13 cellular contexts compared by ENCODE assay signal in the genomic region with DNA sequence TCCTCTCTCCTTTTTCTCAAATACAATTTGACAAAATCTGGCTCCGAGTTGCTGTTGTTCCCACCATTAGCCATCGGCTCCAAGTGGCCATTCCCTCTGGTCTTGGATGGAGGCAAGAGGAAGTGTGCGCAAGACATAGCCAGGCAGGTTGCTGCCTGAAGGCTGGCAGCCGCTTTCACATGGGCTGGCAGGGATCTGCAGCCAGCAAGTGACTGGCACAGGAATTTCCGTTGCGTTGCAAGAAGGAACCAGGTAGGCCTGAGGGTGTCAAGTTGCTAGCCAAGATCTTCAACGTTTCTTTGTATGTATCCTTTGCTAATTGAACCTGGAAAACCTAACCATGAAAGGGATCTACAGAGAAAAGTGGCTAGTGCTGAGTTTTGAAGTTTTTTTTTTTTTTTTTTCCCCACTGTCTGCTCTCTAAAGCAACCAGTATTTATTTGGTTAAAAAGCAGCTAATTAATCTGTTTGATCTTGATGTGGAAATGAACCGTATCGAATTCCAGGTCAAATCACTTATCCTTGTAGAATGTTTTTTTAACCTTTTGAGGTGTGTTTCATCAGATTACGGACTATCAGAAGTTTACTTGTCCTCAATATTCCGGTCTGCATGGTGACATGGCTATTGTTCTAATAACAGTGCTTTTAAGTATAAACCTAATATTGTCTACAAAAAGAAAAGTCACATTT.
A peak's percentile ranks its signal among the peaks of the same experiment; 100 is the strongest.
DNase-seq lines count a peak whose midpoint lies in the region; ATAC-seq and TF ChIP-seq lines count a peak whose summit lies in the region.
"Had no signal": no experiment of that assay in that cellular context is flagged by ENCODE, and none has a peak within 500 bp of the region (broad histone marks: within the 10 kb centered on the region; RNA-seq: fewer than 3 reads in every experiment).

No MANE protein-coding gene starts in this region.

- 90% methylated on average over 9 of the region's 11 CpGs for WGBS in mesenchymal stem cell

- DNase-seq in left ventricle myocardium inferior (no peak), left cardiac atrium (no peak), T47D (ENCODE audit: low read depth in 1 of 2, low spot score in 1 of 2) (peak; percentile 87 to 94), mesenchymal stem cell (no peak), HuH-7 (ENCODE audit: low spot score) (no peak), NCI-H128 (lab: John Stamatoyannopoulos, UW; ENCODE audit: unreplicated experiment) (no peak)
- DNase-seq in stimulated activated CD4-positive, alpha-beta T cell treated with anti-CD3 and anti-CD28 coated beads, Interleukin-2, amount 100 ng/mL, for 48 hours = no peak
- DNase-seq: H7; KBM-7; SJCRH30; stimulated activated CD4-positive, alpha-beta T cell treated with anti-CD3 and anti-CD28 coated beads, Interleukin-12 subunit alpha, Interleukin-12 subunit beta, amount 100 ng/mL, for 4 hours had no signal

- in situ Hi-C loops in T47D (cut with HindIII; ENCODE audit: low pct_unique_long_range_greater_than_20kb, low sequenced_read_pairs) = no loop called here

- ATAC-seq in left cardiac atrium = no peak
- ATAC-seq in HG02623 (IDR thresholded peaks at IDR 0.05; ENCODE audit: unreplicated experiment) = no peak

- no peak overlapping the region for H3K14ac ChIP-seq in mesenchymal stem cell (ENCODE audit: low read length in 2 of 2)

- H3K79me1 ChIP-seq in mesenchymal stem cell (replicated peaks; ENCODE audit: low read length, poor library complexity, severe bottlenecking) = peaks cover 3% of the 10 kb centered on the region

- peak overlapping the region; percentile 67 for H2AK5ac ChIP-seq in mesenchymal stem cell (ENCODE audit: low read length, severe bottlenecking)

- no peak overlapping the region for H2AFZ ChIP-seq in mesenchymal stem cell (ENCODE audit: low read depth, low read length)

- H2BK12ac ChIP-seq in mesenchymal stem cell (ENCODE audit: low read length in 2 of 2) = peak overlapping the region; percentile 82 to 94

- H3K9me3 ChIP-seq in left ventricle myocardium inferior (replicated peaks) = no peaks in the 10 kb centered on the region
- no peaks in the 10 kb centered on the region for H3K9me3 ChIP-seq in mesenchymal stem cell (ENCODE audit: control insufficient read depth, low read length)
- H3K9me3 ChIP-seq: BLaER1 treated with 17β-estradiol and CSF1 and Interleukin-3, amounts not matched to agents 10 nM and 100 nM; SJCRH30 had no signal

- no peak for TF ChIP-seq CTCF in left ventricle myocardium inferior (IDR thresholded peaks at IDR 0.05; ENCODE audit: borderline replicate concordance)

- H2BK15ac ChIP-seq in mesenchymal stem cell (ENCODE audit: low read depth, poor library complexity, severe bottlenecking) = peak overlapping the region; percentile 40

- H3K9ac ChIP-seq in mesenchymal stem cell (ENCODE audit: low read length) = no peak overlapping the region
- H3K9ac ChIP-seq: BLaER1 treated with 17β-estradiol and CSF1 and Interleukin-3, amounts not matched to agents 10 nM and 100 nM had no signal

- H3K36me3 ChIP-seq in left ventricle myocardium inferior = no peaks in the 10 kb centered on the region
- H3K36me3 ChIP-seq in mesenchymal stem cell (ENCODE audit: control insufficient read depth in 1 of 2, insufficient read depth in 2 of 2, low read depth in 1 of 2, low read length in 2 of 2) = peaks cover 3 to 6% of the 10 kb centered on the region in 2 experiments

- H3K27ac ChIP-seq in left ventricle myocardium inferior (replicated peaks) (peak overlapping the region; percentile 89), mesenchymal stem cell (ENCODE audit: low read length, poor library complexity, severe bottlenecking) (peak overlapping the region; percentile 70)
- H3K27ac ChIP-seq: BLaER1 treated with 17β-estradiol and CSF1 and Interleukin-3, amounts not matched to agents 10 nM and 100 nM; SJCRH30 had no signal

- intact Hi-C loops in left ventricle myocardium inferior (cut with micrococcal nuclease) (no loop called here), left cardiac atrium (cut with DNase I) (no loop called here)

- no peak overlapping the region for H3K23ac ChIP-seq in mesenchymal stem cell (ENCODE audit: low read length in 2 of 2)

- H3K4me2 ChIP-seq in mesenchymal stem cell (ENCODE audit: low read length, poor library complexity, severe bottlenecking) = no peak overlapping the region
- H3K4me2 ChIP-seq: BLaER1 treated with 17β-estradiol and CSF1 and Interleukin-3, amounts not matched to agents 10 nM and 100 nM had no signal

- no peak overlapping the region for H3K4ac ChIP-seq in mesenchymal stem cell (ENCODE audit: low read depth in 1 of 2, low read length in 2 of 2)

- peak overlapping the region; percentile 67 to 81 for H3K18ac ChIP-seq in mesenchymal stem cell (ENCODE audit: low read depth in 1 of 2, low read length in 2 of 2)

- peak overlapping the region; percentile 92 for H4K91ac ChIP-seq in mesenchymal stem cell (ENCODE audit: low read length)

- H4K8ac ChIP-seq in mesenchymal stem cell (ENCODE audit: low read length) = peak overlapping the region; percentile 96

- H3K27me3 ChIP-seq in left ventricle myocardium inferior (ENCODE audit: low read depth) (no peaks in the 10 kb centered on the region), mesenchymal stem cell (ENCODE audit: control insufficient read depth in 1 of 2, insufficient read depth in 1 of 2, low read length in 2 of 2) (no peaks in the 10 kb centered on the region)
- H3K27me3 ChIP-seq: BLaER1 treated with 17β-estradiol and CSF1 and Interleukin-3, amounts not matched to agents 10 nM and 100 nM; SJCRH30 had no signal

- H3K4me3 ChIP-seq in left ventricle myocardium inferior (no peak overlapping the region), mesenchymal stem cell (ENCODE audit: insufficient read depth in 1 of 2, low read depth in 1 of 2, low read length in 2 of 2) (peak overlapping the region in 1 of 2 experiments; percentile 2)
- H3K4me3 ChIP-seq: BLaER1 treated with 17β-estradiol and CSF1 and Interleukin-3, amounts not matched to agents 10 nM and 100 nM; SJCRH30 had no signal

- no peak overlapping the region for H2BK5ac ChIP-seq in mesenchymal stem cell (ENCODE audit: low read depth, low read length, poor library complexity, severe bottlenecking)

- H3K4me1 ChIP-seq in left ventricle myocardium inferior = peaks cover 81% of the 10 kb centered on the region
- peaks cover 20% of the 10 kb centered on the region for H3K4me1 ChIP-seq in mesenchymal stem cell (ENCODE audit: control insufficient read depth, insufficient read depth, low read depth, low read length)

- H2BK120ac ChIP-seq in mesenchymal stem cell (ENCODE audit: low read depth, low read length) = no peak overlapping the region

Comparison
In these comparisons a context has a peak if more than half of its experiments do, and no peak if none do; other contexts are left out.
1. DNase-seq: peak in T47D (2 of 2); none in left ventricle myocardium inferior (single experiment), left cardiac atrium (single experiment), mesenchymal stem cell (single experiment), HuH-7 (single experiment), stimulated activated CD4-positive, alpha-beta T cell treated with anti-CD3 and anti-CD28 coated beads, Interleukin-2, amount 100 ng/mL, for 48 hours (0 of 2) and NCI-H128 (single experiment).